Comparison of ENCODE assay signal across 1 cellular context in genomic region chr6:17730078-17730704, GRCh38.
TF ChIP-seq lines count a peak whose summit lies in the region.

No MANE protein-coding gene starts in this region.

TF ChIP-seq in GM12878, 131 proteins besides CTCF, POLR2A, EP300 and RAD21 (continued from another document):
- TF ChIP-seq ATF2 (IDR thresholded peaks at IDR 0.05; ENCODE audit: low read length) (no peak), RCOR1 (conservative IDR thresholded peaks at IDR 0.05; ENCODE audit: low read depth, low read length) (no peak), CBFB (IDR thresholded peaks at IDR 0.05; ENCODE audit: low read depth) (no peak), BCL11A (IDR thresholded peaks at IDR 0.05; ENCODE audit: low read depth, low read length) (no peak), PML (IDR thresholded peaks at IDR 0.05; ENCODE audit: low read length) (no peak), GABPA (IDR thresholded peaks at IDR 0.05; ENCODE audit: low read depth) (no peak), EZH2 (IDR thresholded peaks at IDR 0.05; ENCODE audit: borderline replicate concordance, control insufficient read depth, low read depth, low read length) (no peak), BMI1 (IDR thresholded peaks at IDR 0.05; ENCODE audit: borderline replicate concordance) (no peak), SIN3A (IDR thresholded peaks at IDR 0.05; ENCODE audit: low read depth, low read length) (no peak), PBX3 (IDR thresholded peaks at IDR 0.05; ENCODE audit: insufficient replicate concordance, low read depth, low read length) (no peak), NFYA (IDR thresholded peaks at IDR 0.05; ENCODE audit: borderline replicate concordance, low read depth, low read length) (no peak)
